Comparison of ENCODE assay signal across 16 cellular contexts in the genomic region with DNA sequence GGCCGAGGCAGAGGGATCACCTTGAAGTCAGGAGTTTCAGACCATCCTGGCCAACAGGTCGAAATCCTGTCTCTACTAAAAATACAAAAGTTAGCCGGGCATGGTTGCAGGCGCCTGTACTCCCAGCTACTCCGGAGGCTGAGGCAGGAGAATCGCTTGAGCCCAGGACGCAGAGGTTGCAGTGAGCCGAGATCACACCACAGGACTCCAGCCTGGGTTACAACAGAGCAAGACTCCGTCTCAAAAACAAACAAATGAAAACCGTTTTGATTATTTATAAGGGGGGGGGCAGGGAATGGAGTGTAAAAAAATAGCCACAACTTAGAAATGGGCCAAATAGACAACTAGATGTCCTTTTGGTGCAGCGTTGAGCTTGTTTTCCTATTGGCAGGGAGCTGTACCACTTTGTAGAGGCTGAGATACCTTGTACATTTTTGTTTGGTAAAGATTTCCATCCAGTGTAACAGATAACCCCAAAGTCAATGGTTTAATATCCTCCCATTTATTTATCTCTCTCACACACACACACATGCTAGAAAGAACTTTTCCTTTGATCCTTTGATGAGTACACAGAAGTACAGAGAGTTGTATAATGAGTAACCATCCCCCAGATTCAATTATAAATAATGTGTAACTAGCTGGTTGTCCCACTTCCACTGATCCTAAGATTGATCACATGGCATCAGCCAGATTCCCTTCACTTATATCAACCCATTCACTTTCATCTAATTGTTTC.
DNase-seq lines count a peak whose midpoint lies in the region; ATAC-seq, FAIRE-seq and TF ChIP-seq lines count a peak whose summit lies in the region.
"Had no signal": no experiment of that assay in that cellular context is flagged by ENCODE, and none has a peak within 500 bp of the region (broad histone marks: within the 10 kb centered on the region; RNA-seq: fewer than 3 reads in every experiment).

No MANE protein-coding gene starts in this region.

- H3K4me3 ChIP-seq in body of pancreas (no peak overlapping the region), kidney (ENCODE audit: low read length in 2 of 2) (peak overlapping the region; percentile 3 to 14), right lobe of liver (peak overlapping the region in 1 of 3 donors; percentile 24)

- no peak for FAIRE-seq in kidney (lab: Jason Lieb, UNC)
- FAIRE-seq in GM12891 (lab: Jason Lieb, UNC), result no peak
- FAIRE-seq: A204.1, D721Med, GM18507 had no signal

- H3K27ac ChIP-seq in body of pancreas (no peak overlapping the region), kidney (ENCODE audit: low read depth in 2 of 2, low read length in 2 of 2) (no peak overlapping the region), right lobe of liver (peak overlapping the region in 2 of 3 donors; percentile 32 to 75)

- no peaks in the 10 kb centered on the region for H3K36me3 ChIP-seq in body of pancreas (replicated peaks in 1 of 2; ENCODE audit: insufficient read depth in 1 of 2, low read depth in 2 of 2)
- H3K36me3 ChIP-seq in kidney (ENCODE audit: control insufficient read depth in 1 of 2, insufficient read depth in 2 of 2, low read length in 2 of 2), result no peaks in the 10 kb centered on the region
- H3K36me3 ChIP-seq in right lobe of liver, result no peaks in the 10 kb centered on the region
- H3K36me3 ChIP-seq: BE2C had no signal

- TF ChIP-seq POLR2A in body of pancreas (IDR thresholded peaks at IDR 0.05), result no peak
- TF ChIP-seq POLR2A in right lobe of liver (IDR thresholded peaks at IDR 0.05), result no peak
- TF ChIP-seq POLR2A in GM12891 (IDR thresholded peaks at IDR 0.05; ENCODE audit: low read depth, low read length), result no peak

- no peak overlapping the region for H3K9ac ChIP-seq in kidney (ENCODE audit: low read length in 2 of 2)

- H3K27me3 ChIP-seq in body of pancreas, result no peaks in the 10 kb centered on the region
- no peaks in the 10 kb centered on the region for H3K27me3 ChIP-seq in right lobe of liver
- H3K27me3 ChIP-seq: BE2C had no signal

- WGBS in body of pancreas, 2 donors, result 69 to 70% methylated on average over 11 of the region's 11 CpGs
- 20% methylated on average over 11 of the region's 11 CpGs for WGBS in right lobe of liver (ENCODE audit: insufficient coverage, low coverage, low lambda C conversion rate, missing lambda C conversion rate)

- DNase-seq in body of pancreas, result no peak
- DNase-seq in kidney, result no peak
- peak in 1 of 3 donors; percentile 57 for DNase-seq in right lobe of liver
- no peak for DNase-seq in GM12891 (ENCODE audit: insufficient read length, low spot score)
- DNase-seq in DMS79 treated with DMSO at 0.1 percent for 48 hours (lab: John Stamatoyannopoulos, UW), result no peak
- no peak for DNase-seq in amniotic stem cell (lab: John Stamatoyannopoulos, UW)
- DNase-seq in C1 segment of cervical spinal cord (lab: John Stamatoyannopoulos, UW), result no peak
- DNase-seq: BE2C; CD8-positive, alpha-beta T cell; COR-L47; DMS153; HCEC 1CT; HFFc6 had no signal

- TF ChIP-seq CTCF in body of pancreas (IDR thresholded peaks at IDR 0.05) (no peak), kidney (IDR thresholded peaks at IDR 0.05; ENCODE audit: borderline replicate concordance, extremely low read depth, insufficient read depth) (no peak), right lobe of liver (IDR thresholded peaks at IDR 0.05) (no peak)

- no peaks in the 10 kb centered on the region for H3K4me1 ChIP-seq in body of pancreas
- no peaks in the 10 kb centered on the region for H3K4me1 ChIP-seq in kidney (ENCODE audit: control insufficient read depth in 1 of 2, insufficient read depth in 1 of 2, low read depth in 1 of 2, low read length in 2 of 2)
- peaks cover 0 to 25% (median 2%) of the 10 kb centered on the region in 4 donors for H3K4me1 ChIP-seq in right lobe of liver
- H3K4me1 ChIP-seq: BE2C had no signal

- H3K9me3 ChIP-seq in body of pancreas, result no peaks in the 10 kb centered on the region
- H3K9me3 ChIP-seq in kidney (ENCODE audit: control insufficient read depth in 1 of 2, low read length in 2 of 2), result no peaks in the 10 kb centered on the region
- H3K9me3 ChIP-seq in right lobe of liver, result no peaks in the 10 kb centered on the region
- H3K9me3 ChIP-seq: BE2C had no signal

- intact Hi-C loops in body of pancreas (cut with DNase I) (no loop called here), kidney (cut with DNase I) (no loop called here), right lobe of liver (cut with DNase I) (no loop called here)

- ATAC-seq in body of pancreas (peak; percentile 9), right lobe of liver (peak; percentile 90 to 96 (median 92))
- ATAC-seq: CD8-positive, alpha-beta T cell had no signal

TF ChIP-seq in GM12891, 5 proteins besides CTCF, POLR2A, EP300 and RAD21:
- TF ChIP-seq POLR2AphosphoS5 (IDR thresholded peaks at IDR 0.05; ENCODE audit: low read depth, low read length) (no peak), POU2F2 (IDR thresholded peaks at IDR 0.05; ENCODE audit: low read depth, low read length) (no peak), TAF1 (IDR thresholded peaks at IDR 0.05; ENCODE audit: low read depth, low read length) (no peak), SPI1 (IDR thresholded peaks at IDR 0.05; ENCODE audit: low read depth, low read length) (no peak), PAX5 (IDR thresholded peaks at IDR 0.05; ENCODE audit: insufficient read depth, low read length, severe bottlenecking) (no peak)

Comparison
In these comparisons a context has a peak if more than half of its experiments do, and no peak if none do; other contexts are left out.
1. H3K27ac ChIP-seq: peak in right lobe of liver (2 of 3); none in body of pancreas (0 of 4) and kidney (0 of 2).
2. H3K4me3 ChIP-seq: peak in kidney (2 of 2); none in body of pancreas (0 of 2).